In genomic region chr16:71915350-71915749, GRCh38 we compare ENCODE assay signal across 22 cellular contexts. TPM values are rescaled to one million over a fixed set of nuclear protein-coding genes. Genes with fewer than 3 reads are reported as not detected.
DNase-seq lines count a peak whose midpoint lies in the region; ATAC-seq and TF ChIP-seq lines count a peak whose summit lies in the region.
"Had no signal": no experiment of that assay in that cellular context is flagged by ENCODE, and none has a peak within 500 bp of the region (broad histone marks: within the 10 kb centered on the region; RNA-seq: fewer than 3 reads in every experiment).

No MANE protein-coding gene starts in this region.

- no peaks in the 10 kb centered on the region for H3K27me3 Mint-ChIP-seq in activated naive CD4-positive, alpha-beta T cell treated with anti-CD3 and anti-CD28 coated beads for 36 hours (ENCODE audit: low read depth)
- H3K27me3 Mint-ChIP-seq in activated naive CD8-positive, alpha-beta T cell treated with anti-CD3 and anti-CD28 coated beads, Interleukin-2, amount 50 U/mL, for 24 hours, result no peaks in the 10 kb centered on the region
- H3K27me3 Mint-ChIP-seq in naive thymus-derived CD4-positive, alpha-beta T cell, result no peaks in the 10 kb centered on the region

- H3K36me3 ChIP-seq in naive thymus-derived CD4-positive, alpha-beta T cell (ENCODE audit: control insufficient read depth in 2 of 3, insufficient read depth in 3 of 3, low read length in 3 of 3), result peaks cover 21 to 51% (median 31%) of the 10 kb centered on the region in 3 experiments
- peaks cover 6 to 32% (median 13%) of the 10 kb centered on the region in 4 donors for H3K36me3 ChIP-seq in sigmoid colon

- DNase-seq in activated naive CD4-positive, alpha-beta T cell treated with anti-CD3 and anti-CD28 coated beads for 36 hours, result no peak
- DNase-seq in activated naive CD4-positive, alpha-beta T cell treated with anti-CD3 and anti-CD28 coated beads, Interleukin-2, amount 50 U/mL, for 16 hours, result no peak
- no peak for DNase-seq in activated naive CD8-positive, alpha-beta T cell treated with anti-CD3 and anti-CD28 coated beads, Interleukin-2, amount 50 U/mL, for 24 hours
- no peak for DNase-seq in naive thymus-derived CD4-positive, alpha-beta T cell
- DNase-seq in stimulated activated effector memory CD8-positive, alpha-beta T cell treated with anti-CD3 and anti-CD28 coated beads, Interleukin-12 subunit alpha, Interleukin-12 subunit beta, amount 100 ng/mL, for 72 hours (ENCODE audit: low spot score in 2 of 2), result no peak
- DNase-seq in sigmoid colon (no peak), DMS53 treated with DMSO at 0.1 percent for 48 hours (lab: John Stamatoyannopoulos, UW; ENCODE audit: unreplicated experiment) (no peak)
- DNase-seq: caudate nucleus, GF-D8, Kasumi-1, left cardiac atrium, NCI-H1092 treated with DMSO at 0.1 percent for 48 hours, NCI-H2029 treated with DMSO at 0.1 percent for 48 hours, NCI-H446, Peyer's patch, T-helper 2 cell, testis had no signal

- no peaks in the 10 kb centered on the region for H3K9me3 Mint-ChIP-seq in activated naive CD4-positive, alpha-beta T cell treated with anti-CD3 and anti-CD28 coated beads for 36 hours
- H3K9me3 Mint-ChIP-seq in activated naive CD8-positive, alpha-beta T cell treated with anti-CD3 and anti-CD28 coated beads, Interleukin-2, amount 50 U/mL, for 24 hours, result no peaks in the 10 kb centered on the region
- H3K9me3 Mint-ChIP-seq in naive thymus-derived CD4-positive, alpha-beta T cell, result peaks cover 0 to 2% (median 0%) of the 10 kb centered on the region in 11 donors
- H3K9me3 Mint-ChIP-seq in stimulated activated effector memory CD8-positive, alpha-beta T cell treated with anti-CD3 and anti-CD28 coated beads, Interleukin-12 subunit alpha, Interleukin-12 subunit beta, amount 100 ng/mL, for 72 hours, result no peaks in the 10 kb centered on the region
- H3K9me3 Mint-ChIP-seq: activated T-helper 2 cell treated with anti-CD3 and anti-CD28 coated beads, Interferon-gamma antibody, Interleukin-2, Interleukin-4, amounts not matched to agents 10 μg/mL and 5 μg/mL and 100 μg/mL, durations not matched to agents 14 hours and 24 hours and 36 hours had no signal

- TF ChIP-seq CTCF in sigmoid colon (IDR thresholded peaks at IDR 0.05), result no peak

- CTCF ChIA-PET in activated naive CD4-positive, alpha-beta T cell treated with anti-CD3 and anti-CD28 coated beads for 36 hours (lab: Charles Lee), result interaction anchor here (0.6 to 0.9 kb wide), 2 partner anchors 46 to 126 kb away, joined by 3 read pairs; no protein-coding TSS in a partner anchor
- CTCF ChIA-PET in naive thymus-derived CD4-positive, alpha-beta T cell (lab: Charles Lee), result no interaction called here

- peaks cover 6 to 10% of the 10 kb centered on the region in 2 donors for H3K4me1 ChIP-seq in naive thymus-derived CD4-positive, alpha-beta T cell (ENCODE audit: control insufficient read depth in 2 of 2, insufficient read depth in 2 of 2, low read length in 2 of 2)
- H3K4me1 ChIP-seq in sigmoid colon, result peaks cover 0 to 66% (median 63%) of the 10 kb centered on the region in 4 donors

- peaks cover 50% of the 10 kb centered on the region for H3K4me1 Mint-ChIP-seq in activated naive CD4-positive, alpha-beta T cell treated with anti-CD3 and anti-CD28 coated beads for 36 hours (ENCODE audit: low read depth)
- H3K4me1 Mint-ChIP-seq in activated naive CD8-positive, alpha-beta T cell treated with anti-CD3 and anti-CD28 coated beads, Interleukin-2, amount 50 U/mL, for 24 hours, result peaks cover 52% of the 10 kb centered on the region
- H3K4me1 Mint-ChIP-seq in naive thymus-derived CD4-positive, alpha-beta T cell, result peaks cover 30 to 80% (median 65%) of the 10 kb centered on the region in 7 donors
- peaks cover 57% of the 10 kb centered on the region for H3K4me1 Mint-ChIP-seq in stimulated activated effector memory CD8-positive, alpha-beta T cell treated with anti-CD3 and anti-CD28 coated beads, Interleukin-12 subunit alpha, Interleukin-12 subunit beta, amount 100 ng/mL, for 72 hours

- no peak overlapping the region for H3K27ac ChIP-seq in naive thymus-derived CD4-positive, alpha-beta T cell (ENCODE audit: low read depth, low read length)
- no peak overlapping the region for H3K27ac ChIP-seq in sigmoid colon
- H3K27ac ChIP-seq: C4-2B, Peyer's patch, testis, VCaP had no signal

- H3K9me3 ChIP-seq in naive thymus-derived CD4-positive, alpha-beta T cell (ENCODE audit: control insufficient read depth in 2 of 3, low read length in 3 of 3), result no peaks in the 10 kb centered on the region
- H3K9me3 ChIP-seq in sigmoid colon, result no peaks in the 10 kb centered on the region
- H3K9me3 ChIP-seq: Peyer's patch, testis had no signal

- H3K4me3 ChIP-seq in naive thymus-derived CD4-positive, alpha-beta T cell (ENCODE audit: low read length), result no peak overlapping the region
- no peak overlapping the region for H3K4me3 ChIP-seq in sigmoid colon
- H3K4me3 ChIP-seq: Peyer's patch, testis had no signal

- no peak for TF ChIP-seq POLR2A in sigmoid colon (IDR thresholded peaks at IDR 0.05)

- no peak overlapping the region for H3K4me3 Mint-ChIP-seq in activated naive CD4-positive, alpha-beta T cell treated with anti-CD3 and anti-CD28 coated beads for 36 hours
- H3K4me3 Mint-ChIP-seq in activated naive CD8-positive, alpha-beta T cell treated with anti-CD3 and anti-CD28 coated beads, Interleukin-2, amount 50 U/mL, for 24 hours, result no peak overlapping the region
- peak overlapping the region in 2 of 10 donors; percentile 30 to 31 for H3K4me3 Mint-ChIP-seq in naive thymus-derived CD4-positive, alpha-beta T cell
- no peak overlapping the region for H3K4me3 Mint-ChIP-seq in stimulated activated effector memory CD8-positive, alpha-beta T cell treated with anti-CD3 and anti-CD28 coated beads, Interleukin-12 subunit alpha, Interleukin-12 subunit beta, amount 100 ng/mL, for 72 hours

- POLR2A ChIA-PET in naive thymus-derived CD4-positive, alpha-beta T cell (lab: Charles Lee), result no interaction called here

- peak overlapping the region; percentile 79 for H3K27ac Mint-ChIP-seq in activated naive CD4-positive, alpha-beta T cell treated with anti-CD3 and anti-CD28 coated beads for 36 hours
- peak overlapping the region; percentile 46 for H3K27ac Mint-ChIP-seq in activated naive CD8-positive, alpha-beta T cell treated with anti-CD3 and anti-CD28 coated beads, Interleukin-2, amount 50 U/mL, for 24 hours
- peak overlapping the region in 8 of 9 donors; percentile 6 to 86 (median 54) for H3K27ac Mint-ChIP-seq in naive thymus-derived CD4-positive, alpha-beta T cell
- peak overlapping the region; percentile 77 for H3K27ac Mint-ChIP-seq in stimulated activated effector memory CD8-positive, alpha-beta T cell treated with anti-CD3 and anti-CD28 coated beads, Interleukin-12 subunit alpha, Interleukin-12 subunit beta, amount 100 ng/mL, for 72 hours

- no peaks in the 10 kb centered on the region for H3K27me3 ChIP-seq in naive thymus-derived CD4-positive, alpha-beta T cell (ENCODE audit: control insufficient read depth in 2 of 2, insufficient read depth in 2 of 2, low read length in 2 of 2)
- H3K27me3 ChIP-seq in sigmoid colon, result no peaks in the 10 kb centered on the region
- H3K27me3 ChIP-seq: Peyer's patch, testis had no signal

- 97% methylated on average over 2 of the region's 2 CpGs for WGBS in sigmoid colon, 2 donors

- TF ChIP-seq EP300 in sigmoid colon (IDR thresholded peaks at IDR 0.05), result no peak

- peaks cover 48% of the 10 kb centered on the region for H3K36me3 Mint-ChIP-seq in activated naive CD4-positive, alpha-beta T cell treated with anti-CD3 and anti-CD28 coated beads for 36 hours (ENCODE audit: low read depth)
- peaks cover 58% of the 10 kb centered on the region for H3K36me3 Mint-ChIP-seq in activated naive CD8-positive, alpha-beta T cell treated with anti-CD3 and anti-CD28 coated beads, Interleukin-2, amount 50 U/mL, for 24 hours (ENCODE audit: low read depth)
- peaks cover 27 to 56% (median 33%) of the 10 kb centered on the region in 5 donors for H3K36me3 Mint-ChIP-seq in naive thymus-derived CD4-positive, alpha-beta T cell
- peaks cover 100% of the 10 kb centered on the region for H3K36me3 Mint-ChIP-seq in stimulated activated effector memory CD8-positive, alpha-beta T cell treated with anti-CD3 and anti-CD28 coated beads, Interleukin-12 subunit alpha, Interleukin-12 subunit beta, amount 100 ng/mL, for 72 hours

- ATAC-seq in activated naive CD8-positive, alpha-beta T cell treated with anti-CD3 and anti-CD28 coated beads, Interleukin-2, amount 50 U/mL, for 24 hours, result no peak
- ATAC-seq in naive thymus-derived CD4-positive, alpha-beta T cell, result no peak
- no peak for ATAC-seq in stimulated activated effector memory CD8-positive, alpha-beta T cell treated with anti-CD3 and anti-CD28 coated beads, Interleukin-12 subunit alpha, Interleukin-12 subunit beta, amount 100 ng/mL, for 72 hours
- ATAC-seq in GM21717 (IDR thresholded peaks at IDR 0.05; ENCODE audit: unreplicated experiment), result no peak
- ATAC-seq: HCT116, left cardiac atrium had no signal

- intact Hi-C loops in activated naive CD4-positive, alpha-beta T cell treated with anti-CD3 and anti-CD28 coated beads for 36 hours (cut with micrococcal nuclease), result loop anchor here (2.0 to 5.0 kb wide), 2 partner anchors 13 to 47 kb away; no protein-coding TSS in a partner anchor
- intact Hi-C loops in naive thymus-derived CD4-positive, alpha-beta T cell (cut with micrococcal nuclease), result loop anchor here in 1 of 2 donors (2.0 to 5.0 kb wide), 2 partner anchors 15 to 47 kb away; no protein-coding TSS in a partner anchor
- intact Hi-C loops in sigmoid colon (cut with DNase I), result no loop called here

RNA-seq across cellular contexts. Expression of gene IST1, which starts 20.0 kb away (rescaled TPM):
- total RNA-seq in activated naive CD4-positive, alpha-beta T cell treated with anti-CD3 and anti-CD28 coated beads for 36 hours, result 100 to 1,000 TPM; 196 to 203 TPM
- total RNA-seq in naive thymus-derived CD4-positive, alpha-beta T cell, result 100 to 1,000 TPM; 176 to 303 (median 286) TPM
- 100 to 1,000 TPM; 130 to 231 TPM for polyA plus RNA-seq in naive thymus-derived CD4-positive, alpha-beta T cell
- total RNA-seq in sigmoid colon, result 100 to 1,000 TPM; 117 to 176 (median 170) TPM
- 100 to 1,000 TPM; 133 to 182 (median 155) TPM for polyA plus RNA-seq in sigmoid colon

RNA-seq across cellular contexts. Expression of gene ZNF821, which starts 31.4 kb away (rescaled TPM):
- 1 to 10 TPM; 5.9 TPM for total RNA-seq in activated naive CD4-positive, alpha-beta T cell treated with anti-CD3 and anti-CD28 coated beads for 36 hours
- 10 to 100 TPM in 2 of 5 experiments, 1 to 10 TPM in 3; 2.6 to 13.3 (median 7.0) TPM for total RNA-seq in naive thymus-derived CD4-positive, alpha-beta T cell
- polyA plus RNA-seq in naive thymus-derived CD4-positive, alpha-beta T cell, result 1 to 10 TPM; 3.0 to 8.6 TPM
- total RNA-seq in sigmoid colon, result 1 to 10 TPM; 2.3 to 9.5 (median 7.5) TPM
- polyA plus RNA-seq in sigmoid colon, result 10 to 100 TPM in 2 of 3 donors, 1 to 10 TPM in 1; 10.0 to 16.8 (median 11.8) TPM
